8 cellular contexts compared by ENCODE assay signal in genomic region chr4:42519803-42520417, GRCh38.
A peak's percentile ranks its signal among the peaks of the same experiment; 100 is the strongest.
DNase-seq lines count a peak whose midpoint lies in the region; ATAC-seq and TF ChIP-seq lines count a peak whose summit lies in the region.

No MANE protein-coding gene starts in this region.

- H3K9ac ChIP-seq in neural cell (ENCODE audit: low read length), result no peak overlapping the region

- H3K9me2 ChIP-seq in neural cell (ENCODE audit: insufficient read depth, low read length), result no peaks in the 10 kb centered on the region

- DNase-seq in DMS53 treated with DMSO at 0.1 percent for 48 hours (lab: John Stamatoyannopoulos, UW; ENCODE audit: unreplicated experiment) (peak; percentile 52), GM20000 (ENCODE audit: low spot score) (peak; percentile 24), NCI-H1092 treated with DMSO at 0.1 percent for 48 hours (lab: John Stamatoyannopoulos, UW) (peak; percentile 32), erythroblast (lab: John Stamatoyannopoulos, UW) (peak; percentile 58 to 78), vagina (ENCODE audit: extremely low spot score in 2 of 2) (no peak)
- DNase-seq in activated CD4-positive, alpha-beta T cell treated with anti-CD3 and anti-CD28 coated beads for 4 hours, result peak; percentile 12 to 48

- intact Hi-C loops in vagina (cut with DNase I), result loop anchor here (5.0 kb wide), 1 partner anchor 238 kb away; no protein-coding TSS in a partner anchor

- H2AFZ ChIP-seq in neural cell (ENCODE audit: low read depth, low read length), result no peak overlapping the region

- H3K9me3 ChIP-seq in neural cell (ENCODE audit: low read length) (no peaks in the 10 kb centered on the region), vagina (no peaks in the 10 kb centered on the region)

- no peaks in the 10 kb centered on the region for H3K4me1 ChIP-seq in vagina

- H3K79me2 ChIP-seq in neural cell (replicated peaks; ENCODE audit: insufficient read depth, low read length), result no peaks in the 10 kb centered on the region

- H3K27me3 ChIP-seq in neural cell (ENCODE audit: insufficient read depth, low read depth, low read length), result no peaks in the 10 kb centered on the region
- H3K27me3 ChIP-seq in vagina, result no peaks in the 10 kb centered on the region

- TF ChIP-seq EP300 in neural cell (conservative IDR thresholded peaks at IDR 0.05; ENCODE audit: poor library complexity, severe bottlenecking), result no peak

- peak; percentile 12 for TF ChIP-seq CTCF in GM20000 (IDR thresholded peaks at IDR 0.05; ENCODE audit: extremely low read depth, missing control alignments)
- peak; percentile 84 for TF ChIP-seq CTCF in neural cell (IDR thresholded peaks at IDR 0.05; ENCODE audit: poor library complexity, severe bottlenecking)
- peak; percentile 40 to 66 (median 64) for TF ChIP-seq CTCF in vagina (IDR thresholded peaks at IDR 0.05)

- no peak for ATAC-seq in GM19324 (IDR thresholded peaks at IDR 0.05; ENCODE audit: low FRiP score, unreplicated experiment)

- no peaks in the 10 kb centered on the region for H4K20me1 ChIP-seq in neural cell (ENCODE audit: insufficient read depth)

- H3K27ac ChIP-seq in neural cell (ENCODE audit: low read length), result no peak overlapping the region
- no peak overlapping the region for H3K27ac ChIP-seq in vagina

- TF ChIP-seq POLR2A in erythroblast (IDR thresholded peaks at IDR 0.05; ENCODE audit: low read length) (no peak), vagina (IDR thresholded peaks at IDR 0.05) (no peak)

- H3F3A ChIP-seq in neural cell (ENCODE audit: insufficient read depth, low read length, poor library complexity, severe bottlenecking), result no peaks in the 10 kb centered on the region

- H3K36me3 ChIP-seq in neural cell (ENCODE audit: insufficient read depth, low read length) (no peaks in the 10 kb centered on the region), vagina (no peaks in the 10 kb centered on the region)

- no peak overlapping the region for H3K4me2 ChIP-seq in neural cell (ENCODE audit: low read length)

- TF ChIP-seq RAD21 in neural cell (conservative IDR thresholded peaks at IDR 0.05), result peak; percentile 89

- no peak overlapping the region for H3K4me3 ChIP-seq in neural cell (ENCODE audit: low read length)
- H3K4me3 ChIP-seq in vagina, result no peak overlapping the region

TF ChIP-seq in neural cell, 6 proteins besides CTCF, POLR2A, EP300 and RAD21:
- no peak for TF ChIP-seq EZH2 (IDR thresholded peaks at IDR 0.05; ENCODE audit: borderline replicate concordance, insufficient read depth, low read length, poor library complexity, severe bottlenecking)
- TF ChIP-seq TAF1 (IDR thresholded peaks at IDR 0.05; ENCODE audit: low read depth), result no peak
- TF ChIP-seq SMC3 (conservative IDR thresholded peaks at IDR 0.05; ENCODE audit: poor library complexity), result peak; percentile 93
- no peak for TF ChIP-seq MXI1 (conservative IDR thresholded peaks at IDR 0.05; ENCODE audit: poor library complexity, severe bottlenecking)

Comparison
In these comparisons a context has a peak if more than half of its experiments do, and no peak if none do; other contexts are left out.
1. DNase-seq: peak in DMS53 treated with DMSO at 0.1 percent for 48 hours (single experiment), GM20000 (single experiment), NCI-H1092 treated with DMSO at 0.1 percent for 48 hours (single experiment), activated CD4-positive, alpha-beta T cell treated with anti-CD3 and anti-CD28 coated beads for 4 hours (2 of 2) and erythroblast (2 of 2); none in vagina (0 of 2).
2. CTCF ChIP-seq: peak in every context shown above with its lines; median percentile 84 in neural cell; 64 in vagina; 12 in GM20000.